In genomic region chr17:81461607-81462500, GRCh38 we compare ENCODE assay signal across 24 cellular contexts.
"Had no signal": no experiment of that assay in that cellular context is flagged by ENCODE, and none has a peak within 500 bp of the region (broad histone marks: within the 10 kb centered on the region; RNA-seq: fewer than 3 reads in every experiment).

No MANE protein-coding gene starts in this region.

- H3K4me1 Mint-ChIP-seq: activated B cell treated with CpG ODN at 0.5 μM for 24 hours; activated naive CD4-positive, alpha-beta T cell treated with anti-CD3 and anti-CD28 coated beads, Interleukin-2, amount 50 U/mL, for 24 hours; activated naive CD8-positive, alpha-beta T cell treated with anti-CD3 and anti-CD28 coated beads, Interleukin-2, amount 50 U/mL, for 24 hours had no signal

- H3K4me3 Mint-ChIP-seq: activated B cell treated with CpG ODN at 0.5 μM for 24 hours; activated CD8-positive, alpha-beta T cell treated with anti-CD3 and anti-CD28 coated beads for 36 hours; activated naive CD4-positive, alpha-beta T cell treated with anti-CD3 and anti-CD28 coated beads, Interleukin-2, amount 50 U/mL, for 24 hours; activated naive CD8-positive, alpha-beta T cell treated with anti-CD3 and anti-CD28 coated beads, Interleukin-2, amount 50 U/mL, for 24 hours; naive thymus-derived CD8-positive, alpha-beta T cell; neural crest cell had no signal

- H3K27me3 ChIP-seq: esophagus squamous epithelium, heart right ventricle, left lung, right atrium auricular region, testis had no signal

- H3K9me3 ChIP-seq: esophagus squamous epithelium, heart right ventricle, left lung, lower lobe of right lung, right atrium auricular region, testis had no signal

- H3K4me3 ChIP-seq: esophagus squamous epithelium, left lung, lower lobe of right lung, right atrium auricular region, smooth muscle cell, testis had no signal

- H3K36me3 Mint-ChIP-seq: activated naive CD4-positive, alpha-beta T cell treated with anti-CD3 and anti-CD28 coated beads, Interleukin-2, amount 50 U/mL, for 24 hours; naive thymus-derived CD8-positive, alpha-beta T cell had no signal

- H3K27ac Mint-ChIP-seq: activated B cell treated with CpG ODN at 0.5 μM for 24 hours; activated CD8-positive, alpha-beta T cell treated with anti-CD3 and anti-CD28 coated beads for 36 hours; activated naive CD4-positive, alpha-beta T cell treated with anti-CD3 and anti-CD28 coated beads, Interleukin-2, amount 50 U/mL, for 24 hours; activated naive CD8-positive, alpha-beta T cell treated with anti-CD3 and anti-CD28 coated beads, Interleukin-2, amount 50 U/mL, for 24 hours; activated T-helper 2 cell treated with anti-CD3 and anti-CD28 coated beads, Interferon-gamma antibody, Interleukin-2, Interleukin-4, amounts not matched to agents 10 μg/mL and 5 μg/mL and 100 μg/mL, durations not matched to agents 14 hours and 24 hours and 36 hours; naive thymus-derived CD8-positive, alpha-beta T cell had no signal

- H3K4me2 ChIP-seq: smooth muscle cell had no signal

- H3K4me1 ChIP-seq: lower lobe of right lung, testis had no signal

- DNase-seq: activated B cell treated with CpG ODN at 0.5 μM for 24 hours; activated CD4-positive, alpha-beta T cell treated with anti-CD3 and anti-CD28 coated beads, Interleukin-2, amount 50 U/mL, for 1 hour; activated CD8-positive, alpha-beta T cell treated with anti-CD3 and anti-CD28 coated beads for 36 hours; activated naive CD8-positive, alpha-beta T cell treated with anti-CD3 and anti-CD28 coated beads, Interleukin-2, amount 50 U/mL, for 24 hours; activated T-cell treated with anti-CD3 and anti-CD28 coated beads, Interleukin-2, amount 50 U/mL, for 48 hours; amygdala; central memory CD4-positive, alpha-beta T cell; effector CD8-positive, alpha-beta T cell; esophagus squamous epithelium; foreskin melanocyte; heart right ventricle; mesenchymal stem cell; naive thymus-derived CD8-positive, alpha-beta T cell; stimulated activated CD4-positive, alpha-beta T cell treated with anti-CD3 and anti-CD28 coated beads, Interleukin-15, amount 100 ng/mL, for 24 hours; stimulated activated naive CD4-positive, alpha-beta T cell treated with Interleukin-2 at 50 U/mL for 16 hours; testis had no signal

- H3K9me3 Mint-ChIP-seq: activated B cell treated with CpG ODN at 0.5 μM for 24 hours; activated CD8-positive, alpha-beta T cell treated with anti-CD3 and anti-CD28 coated beads for 36 hours; activated naive CD4-positive, alpha-beta T cell treated with anti-CD3 and anti-CD28 coated beads, Interleukin-2, amount 50 U/mL, for 24 hours; activated naive CD8-positive, alpha-beta T cell treated with anti-CD3 and anti-CD28 coated beads, Interleukin-2, amount 50 U/mL, for 24 hours; activated T-helper 2 cell treated with anti-CD3 and anti-CD28 coated beads, Interferon-gamma antibody, Interleukin-2, Interleukin-4, amounts not matched to agents 10 μg/mL and 5 μg/mL and 100 μg/mL, durations not matched to agents 14 hours and 24 hours and 36 hours; naive thymus-derived CD8-positive, alpha-beta T cell; neural crest cell had no signal

- H3K27ac ChIP-seq: epithelial cell of prostate, esophagus squamous epithelium, lower lobe of right lung, right atrium auricular region, testis had no signal

- H3K27me3 Mint-ChIP-seq: activated B cell treated with CpG ODN at 0.5 μM for 24 hours; activated CD8-positive, alpha-beta T cell treated with anti-CD3 and anti-CD28 coated beads for 36 hours; activated naive CD4-positive, alpha-beta T cell treated with anti-CD3 and anti-CD28 coated beads, Interleukin-2, amount 50 U/mL, for 24 hours; activated naive CD8-positive, alpha-beta T cell treated with anti-CD3 and anti-CD28 coated beads, Interleukin-2, amount 50 U/mL, for 24 hours; naive thymus-derived CD8-positive, alpha-beta T cell had no signal
